In the genomic region with DNA sequence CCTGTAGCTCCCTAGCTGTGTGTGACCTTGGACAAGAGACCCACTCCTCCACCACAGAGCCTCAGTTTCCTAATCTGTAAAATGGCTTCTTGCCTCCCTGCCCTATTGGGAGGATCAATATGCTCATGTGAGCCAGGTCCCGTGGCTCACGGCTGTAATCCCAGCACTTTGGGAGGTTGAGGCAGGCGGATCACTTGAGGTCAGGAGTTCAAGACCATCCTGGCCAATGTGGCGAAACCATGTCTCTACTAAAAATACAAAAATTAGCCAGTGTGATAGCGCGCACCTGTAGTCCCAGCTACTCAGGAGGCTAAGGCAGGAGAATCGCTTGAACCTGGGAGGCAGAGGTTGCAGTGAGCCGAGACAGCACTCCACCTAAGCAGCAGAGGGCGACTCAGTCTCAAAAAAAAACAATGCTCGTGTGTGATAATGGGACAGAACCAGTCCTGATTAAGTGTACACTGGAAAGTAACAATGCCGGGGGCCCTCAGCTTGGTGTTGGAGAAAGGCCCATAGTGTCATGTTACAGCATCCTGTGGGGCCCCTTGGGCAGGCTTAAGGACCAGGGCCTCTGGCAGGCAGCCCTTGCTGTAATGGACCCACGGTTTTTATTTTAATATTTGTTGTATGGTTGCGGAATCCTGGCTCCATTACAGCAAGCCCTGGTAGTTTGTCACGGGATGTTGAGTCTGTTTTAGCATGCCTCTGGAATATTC, we compare ENCODE assay signal across 1 cellular context.
A peak's percentile ranks its signal among the peaks of the same experiment; 100 is the strongest.
TF ChIP-seq lines count a peak whose summit lies in the region.

No MANE protein-coding gene starts in this region.

TF ChIP-seq in HepG2, 621 proteins besides CTCF, POLR2A, EP300 and RAD21 (continued from another document and continues in another):
- TF ChIP-seq MYC (CRISPR knock-in tag; IDR thresholded peaks at IDR 0.05; ENCODE audit: borderline replicate concordance) (no peak), ZNF720 (CRISPR knock-in tag; IDR thresholded peaks at IDR 0.05) (no peak), ZNF572 (CRISPR knock-in tag; IDR thresholded peaks at IDR 0.05) (no peak; the same call in 1 of the 2 replicates), ZNF180 (CRISPR knock-in tag; IDR thresholded peaks at IDR 0.05; ENCODE audit: borderline replicate concordance, low read depth) (no peak), ZNF232 (CRISPR knock-in tag; IDR thresholded peaks at IDR 0.05; ENCODE audit: borderline replicate concordance) (no peak), HIVEP1 (CRISPR knock-in tag; IDR thresholded peaks at IDR 0.05) (0 out of 2 replicates have a peak, but pooled peaks have one; percentile 41), MXD4 (CRISPR knock-in tag; IDR thresholded peaks at IDR 0.05) (no peak), ZNF670 (CRISPR knock-in tag; IDR thresholded peaks at IDR 0.05; ENCODE audit: borderline replicate concordance) (no peak), ATRX (CRISPR knock-in tag; IDR thresholded peaks at IDR 0.05; ENCODE audit: borderline replicate concordance) (no peak), ZNF331 (CRISPR knock-in tag; IDR thresholded peaks at IDR 0.05) (no peak), ZHX2 (IDR thresholded peaks at IDR 0.05; ENCODE audit: low read depth) (no peak), ZHX2 (CRISPR knock-in tag; IDR thresholded peaks at IDR 0.05; ENCODE audit: borderline replicate concordance) (no peak), SSRP1 (CRISPR knock-in tag; IDR thresholded peaks at IDR 0.05) (no peak), MIER3 (CRISPR knock-in tag; IDR thresholded peaks at IDR 0.05; ENCODE audit: borderline replicate concordance) (no peak), IRF2 (CRISPR knock-in tag; IDR thresholded peaks at IDR 0.05) (0 out of 2 replicates have a peak, but pooled peaks have one; percentile 24), STAG1 (CRISPR knock-in tag; IDR thresholded peaks at IDR 0.05) (peak; percentile 88), KDM5B (CRISPR knock-in tag; IDR thresholded peaks at IDR 0.05; ENCODE audit: borderline replicate concordance) (0 out of 2 replicates have a peak, but pooled peaks have one; percentile 47), ZSCAN25 (CRISPR knock-in tag; IDR thresholded peaks at IDR 0.05) (no peak), RXRB (CRISPR knock-in tag; IDR thresholded peaks at IDR 0.05; ENCODE audit: borderline replicate concordance) (no peak), SALL2 (CRISPR knock-in tag; IDR thresholded peaks at IDR 0.05) (no peak), GATA4 (IDR thresholded peaks at IDR 0.05; ENCODE audit: borderline replicate concordance, low read depth) (no peak), CHCHD3 (CRISPR knock-in tag; IDR thresholded peaks at IDR 0.05) (no peak), ZNF142 (CRISPR knock-in tag; IDR thresholded peaks at IDR 0.05) (no peak), ZNF253 (CRISPR knock-in tag; IDR thresholded peaks at IDR 0.05; ENCODE audit: borderline replicate concordance) (no peak), ZNF501 (CRISPR knock-in tag; IDR thresholded peaks at IDR 0.05) (peak; percentile 39; the same call in 1 of the 2 replicates), MAZ (IDR thresholded peaks at IDR 0.05; ENCODE audit: borderline replicate concordance, low read depth, low read length) (no peak), MAZ (CRISPR knock-in tag; IDR thresholded peaks at IDR 0.05; ENCODE audit: low read depth) (no peak), ZNF362 (CRISPR knock-in tag; IDR thresholded peaks at IDR 0.05; ENCODE audit: borderline replicate concordance) (peak; percentile 42; the same call in 1 of the 2 replicates), MAX (IDR thresholded peaks at IDR 0.05) (0 out of 2 replicates have a peak, but pooled peaks have one; percentile 30), DNMT1 (CRISPR knock-in tag; IDR thresholded peaks at IDR 0.05) (no peak), TAF15 (IDR thresholded peaks at IDR 0.05; ENCODE audit: low read depth, low read length, poor library complexity, severe bottlenecking) (no peak), ZFP91 (CRISPR knock-in tag; IDR thresholded peaks at IDR 0.05; ENCODE audit: borderline replicate concordance) (no peak; the same call in 1 of the 2 replicates), ZNF777 (CRISPR knock-in tag; IDR thresholded peaks at IDR 0.05) (no peak), SOX6 (IDR thresholded peaks at IDR 0.05) (no peak), SOX6 (CRISPR knock-in tag; IDR thresholded peaks at IDR 0.05) (peak; percentile 89), RFX1 (IDR thresholded peaks at IDR 0.05) (no peak), GABPB1 (CRISPR knock-in tag; IDR thresholded peaks at IDR 0.05) (no peak), ZNF781 (CRISPR knock-in tag; IDR thresholded peaks at IDR 0.05; ENCODE audit: borderline replicate concordance, not compliant biosample characterization) (no peak), SMC3 (IDR thresholded peaks at IDR 0.05; ENCODE audit: low read length) (peak; percentile 82), SUZ12 (IDR thresholded peaks at IDR 0.05; ENCODE audit: low read depth, low read length) (no peak), CEBPB (IDR thresholded peaks at IDR 0.05; ENCODE audit: borderline replicate concordance, low read depth, low read length) (peak; percentile 26; the same call in 1 of the 2 replicates), ZNF530 (CRISPR knock-in tag; IDR thresholded peaks at IDR 0.05; ENCODE audit: low read depth) (no peak), BORCS8-MEF2B (CRISPR knock-in tag; IDR thresholded peaks at IDR 0.05) (no peak), ZNF101 (CRISPR knock-in tag; IDR thresholded peaks at IDR 0.05; ENCODE audit: borderline replicate concordance, low read depth) (no peak), SRSF1 (optimal IDR thresholded peaks at IDR 0.05; ENCODE audit: low read depth, low read length) (no peak), ZNF17 (CRISPR knock-in tag; IDR thresholded peaks at IDR 0.05) (no peak), TERF1 (CRISPR knock-in tag; IDR thresholded peaks at IDR 0.05) (no peak), SOX5 (CRISPR knock-in tag; IDR thresholded peaks at IDR 0.05; ENCODE audit: borderline replicate concordance) (peak; percentile 80), MTA3 (CRISPR knock-in tag; IDR thresholded peaks at IDR 0.05) (no peak)
- TF ChIP-seq, protein P1, sequence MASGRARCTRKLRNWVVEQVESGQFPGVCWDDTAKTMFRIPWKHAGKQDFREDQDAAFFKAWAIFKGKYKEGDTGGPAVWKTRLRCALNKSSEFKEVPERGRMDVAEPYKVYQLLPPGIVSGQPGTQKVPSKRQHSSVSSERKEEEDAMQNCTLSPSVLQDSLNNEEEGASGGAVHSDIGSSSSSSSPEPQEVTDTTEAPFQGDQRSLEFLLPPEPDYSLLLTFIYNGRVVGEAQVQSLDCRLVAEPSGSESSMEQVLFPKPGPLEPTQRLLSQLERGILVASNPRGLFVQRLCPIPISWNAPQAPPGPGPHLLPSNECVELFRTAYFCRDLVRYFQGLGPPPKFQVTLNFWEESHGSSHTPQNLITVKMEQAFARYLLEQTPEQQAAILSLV (CRISPR knock-in tag; IDR thresholded peaks at IDR 0.05; ENCODE audit: borderline replicate concordance), result no peak
